Comparison of ENCODE assay signal across 1 cellular context in the genomic region with DNA sequence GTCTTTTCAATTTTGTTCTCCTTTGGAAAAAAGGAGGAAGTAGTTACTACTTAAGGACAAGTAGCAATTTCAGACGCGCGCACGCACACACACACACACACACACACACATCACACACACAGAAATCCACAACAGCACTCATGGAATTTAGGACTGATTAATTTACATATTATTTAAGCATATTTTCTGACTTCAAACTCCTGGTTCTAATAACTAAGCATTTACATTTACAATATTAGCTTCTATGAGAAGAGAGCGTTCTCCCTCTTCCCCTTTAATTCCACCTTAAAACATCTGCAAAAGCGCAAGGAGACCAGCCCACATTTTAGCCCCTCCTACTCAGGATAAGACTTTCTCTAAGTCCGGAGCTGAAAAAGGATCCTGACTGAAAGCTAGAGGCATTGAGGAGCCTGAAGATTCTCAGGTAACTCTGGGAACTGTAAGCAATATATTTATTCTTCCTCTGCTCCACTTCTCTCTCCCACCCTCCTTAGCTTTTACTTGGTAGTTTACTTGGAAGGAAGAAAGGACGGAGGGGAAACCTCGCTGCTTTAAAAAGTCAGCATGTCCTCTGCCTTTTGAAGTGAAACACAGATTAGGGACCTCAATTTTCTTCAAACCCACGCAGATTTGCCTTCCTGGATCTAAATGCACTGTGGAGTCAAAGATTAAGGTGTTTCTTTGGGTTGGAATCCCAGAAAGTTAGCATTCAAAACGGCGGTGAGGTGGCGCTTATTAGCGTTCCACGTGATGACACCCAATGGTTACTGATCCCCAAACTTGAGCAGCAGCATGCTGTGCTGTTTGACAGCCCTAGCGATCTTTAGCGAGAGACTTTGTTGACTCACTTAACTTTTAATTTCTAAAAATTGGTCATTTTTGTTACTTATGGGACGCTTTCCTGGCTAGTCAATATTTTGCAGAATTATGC.
TF ChIP-seq lines count a peak whose summit lies in the region.

A gene (plus strand): TSS at position 338 of the 931 bp plus-strand sequence. CDS start 25,406 bp downstream, outside the sequence.

TF ChIP-seq in HCT116, 20 proteins besides CTCF, POLR2A, EP300 and RAD21 (continued from another document):
- TF ChIP-seq, protein P1, sequence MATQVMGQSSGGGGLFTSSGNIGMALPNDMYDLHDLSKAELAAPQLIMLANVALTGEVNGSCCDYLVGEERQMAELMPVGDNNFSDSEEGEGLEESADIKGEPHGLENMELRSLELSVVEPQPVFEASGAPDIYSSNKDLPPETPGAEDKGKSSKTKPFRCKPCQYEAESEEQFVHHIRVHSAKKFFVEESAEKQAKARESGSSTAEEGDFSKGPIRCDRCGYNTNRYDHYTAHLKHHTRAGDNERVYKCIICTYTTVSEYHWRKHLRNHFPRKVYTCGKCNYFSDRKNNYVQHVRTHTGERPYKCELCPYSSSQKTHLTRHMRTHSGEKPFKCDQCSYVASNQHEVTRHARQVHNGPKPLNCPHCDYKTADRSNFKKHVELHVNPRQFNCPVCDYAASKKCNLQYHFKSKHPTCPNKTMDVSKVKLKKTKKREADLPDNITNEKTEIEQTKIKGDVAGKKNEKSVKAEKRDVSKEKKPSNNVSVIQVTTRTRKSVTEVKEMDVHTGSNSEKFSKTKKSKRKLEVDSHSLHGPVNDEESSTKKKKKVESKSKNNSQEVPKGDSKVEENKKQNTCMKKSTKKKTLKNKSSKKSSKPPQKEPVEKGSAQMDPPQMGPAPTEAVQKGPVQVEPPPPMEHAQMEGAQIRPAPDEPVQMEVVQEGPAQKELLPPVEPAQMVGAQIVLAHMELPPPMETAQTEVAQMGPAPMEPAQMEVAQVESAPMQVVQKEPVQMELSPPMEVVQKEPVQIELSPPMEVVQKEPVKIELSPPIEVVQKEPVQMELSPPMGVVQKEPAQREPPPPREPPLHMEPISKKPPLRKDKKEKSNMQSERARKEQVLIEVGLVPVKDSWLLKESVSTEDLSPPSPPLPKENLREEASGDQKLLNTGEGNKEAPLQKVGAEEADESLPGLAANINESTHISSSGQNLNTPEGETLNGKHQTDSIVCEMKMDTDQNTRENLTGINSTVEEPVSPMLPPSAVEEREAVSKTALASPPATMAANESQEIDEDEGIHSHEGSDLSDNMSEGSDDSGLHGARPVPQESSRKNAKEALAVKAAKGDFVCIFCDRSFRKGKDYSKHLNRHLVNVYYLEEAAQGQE (IDR thresholded peaks at IDR 0.05; ENCODE audit: low read depth), result no peak
- TF ChIP-seq JUND (IDR thresholded peaks at IDR 0.05) (peak; percentile 40; the same call in 1 of the 2 replicates), EGR1 (IDR thresholded peaks at IDR 0.05; ENCODE audit: low read depth) (no peak), TCF7L2 (IDR thresholded peaks at IDR 0.05; ENCODE audit: borderline replicate concordance, extremely low read depth, insufficient read depth, insufficient read length) (no peak), SP1 (IDR thresholded peaks at IDR 0.05; ENCODE audit: low read depth) (peak; percentile 30; the same call in 1 of the 2 replicates), SIN3A (IDR thresholded peaks at IDR 0.05; ENCODE audit: low read depth) (no peak), CBX3 (IDR thresholded peaks at IDR 0.05; ENCODE audit: low read depth) (no peak), ZNF274 (IDR thresholded peaks at IDR 0.05; ENCODE audit: low read depth, low read length) (no peak), SRF (IDR thresholded peaks at IDR 0.05; ENCODE audit: low read depth) (peak; percentile 58; the same call in 1 of the 2 replicates), POLR2AphosphoS5 (IDR thresholded peaks at IDR 0.05; ENCODE audit: low read depth, low read length) (peak; percentile 57), YY1 (IDR thresholded peaks at IDR 0.05; ENCODE audit: extremely low read depth, insufficient replicate concordance, low read depth, low read length) (no peak), EZH2 (IDR thresholded peaks at IDR 0.05) (no peak), ZFX (IDR thresholded peaks at IDR 0.05) (no peak), CEBPB (IDR thresholded peaks at IDR 0.05; ENCODE audit: low read depth) (no peak)
- TF ChIP-seq, protein P2, sequence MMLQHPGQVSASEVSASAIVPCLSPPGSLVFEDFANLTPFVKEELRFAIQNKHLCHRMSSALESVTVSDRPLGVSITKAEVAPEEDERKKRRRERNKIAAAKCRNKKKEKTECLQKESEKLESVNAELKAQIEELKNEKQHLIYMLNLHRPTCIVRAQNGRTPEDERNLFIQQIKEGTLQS (IDR thresholded peaks at IDR 0.05), result no peak
- TF ChIP-seq, protein P3, sequence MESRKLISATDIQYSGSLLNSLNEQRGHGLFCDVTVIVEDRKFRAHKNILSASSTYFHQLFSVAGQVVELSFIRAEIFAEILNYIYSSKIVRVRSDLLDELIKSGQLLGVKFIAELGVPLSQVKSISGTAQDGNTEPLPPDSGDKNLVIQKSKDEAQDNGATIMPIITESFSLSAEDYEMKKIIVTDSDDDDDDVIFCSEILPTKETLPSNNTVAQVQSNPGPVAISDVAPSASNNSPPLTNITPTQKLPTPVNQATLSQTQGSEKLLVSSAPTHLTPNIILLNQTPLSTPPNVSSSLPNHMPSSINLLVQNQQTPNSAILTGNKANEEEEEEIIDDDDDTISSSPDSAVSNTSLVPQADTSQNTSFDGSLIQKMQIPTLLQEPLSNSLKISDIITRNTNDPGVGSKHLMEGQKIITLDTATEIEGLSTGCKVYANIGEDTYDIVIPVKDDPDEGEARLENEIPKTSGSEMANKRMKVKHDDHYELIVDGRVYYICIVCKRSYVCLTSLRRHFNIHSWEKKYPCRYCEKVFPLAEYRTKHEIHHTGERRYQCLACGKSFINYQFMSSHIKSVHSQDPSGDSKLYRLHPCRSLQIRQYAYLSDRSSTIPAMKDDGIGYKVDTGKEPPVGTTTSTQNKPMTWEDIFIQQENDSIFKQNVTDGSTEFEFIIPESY (IDR thresholded peaks at IDR 0.05; ENCODE audit: extremely low read depth, insufficient replicate concordance, low read length), result no peak
